Comparison of ENCODE assay signal across 16 cellular contexts in genomic region chr11:72436667-72437066, GRCh38.
"Had no signal": no experiment of that assay in that cellular context is flagged by ENCODE, and none has a peak within 500 bp of the region (broad histone marks: within the 10 kb centered on the region; RNA-seq: fewer than 3 reads in every experiment).

No MANE protein-coding gene starts in this region.

- DNase-seq: activated CD4-positive, alpha-beta T cell treated with anti-CD3 and anti-CD28 coated beads, Interleukin-2, amount 50 U/mL, for 1 hour; activated naive CD4-positive, alpha-beta T cell treated with anti-CD3 and anti-CD28 coated beads, Interleukin-2, amount 10 ng/mL, durations not matched to agents 7 days and 5 days; effector CD8-positive, alpha-beta T cell; kidney; left ventricle myocardium superior; pancreas; retina; stimulated activated CD4-positive, alpha-beta T cell treated with anti-CD3 and anti-CD28 coated beads, Interleukin-4, amount 100 ng/mL, for 1 hour; stimulated activated CD8-positive, alpha-beta memory T cell treated with anti-CD3 and anti-CD28 coated beads, Interleukin-4, amount 100 ng/mL, for 48 hours; stimulated activated naive CD8-positive, alpha-beta T cell treated with anti-CD3 and anti-CD28 coated beads, Interleukin-15, Interleukin-2, amounts not matched to agents 100 U/mL and 50 U/mL, for 24 hours; upper lobe of left lung had no signal

- H3K27me3 ChIP-seq: hepatocyte, pancreas, suprapubic skin, upper lobe of left lung had no signal

- H3K9me3 Mint-ChIP-seq: activated naive CD4-positive, alpha-beta T cell treated with anti-CD3 and anti-CD28 coated beads, Interleukin-2, amount 10 ng/mL, durations not matched to agents 7 days and 5 days; activated T-helper 2 cell treated with anti-CD3 and anti-CD28 coated beads, Interferon-gamma antibody, Interleukin-2, Interleukin-4, amounts not matched to agents 10 μg/mL and 5 μg/mL and 100 μg/mL, durations not matched to agents 14 hours and 24 hours and 36 hours; neural crest cell had no signal

- H3K4me3 ChIP-seq: coronary artery, hepatocyte, pancreas, suprapubic skin, upper lobe of left lung had no signal

- ATAC-seq: left ventricle myocardium superior; pancreas; stimulated activated naive CD8-positive, alpha-beta T cell treated with anti-CD3 and anti-CD28 coated beads, Interleukin-15, Interleukin-2, amounts not matched to agents 100 U/mL and 50 U/mL, for 24 hours had no signal

- H3K27ac ChIP-seq: coronary artery, hepatocyte, pancreas, suprapubic skin, upper lobe of left lung had no signal

- H3K27me3 Mint-ChIP-seq: activated naive CD4-positive, alpha-beta T cell treated with anti-CD3 and anti-CD28 coated beads, Interleukin-2, amount 10 ng/mL, durations not matched to agents 7 days and 5 days had no signal

- H3K36me3 Mint-ChIP-seq: activated naive CD4-positive, alpha-beta T cell treated with anti-CD3 and anti-CD28 coated beads, Interleukin-2, amount 10 ng/mL, durations not matched to agents 7 days and 5 days had no signal

- H3K27ac Mint-ChIP-seq: activated naive CD4-positive, alpha-beta T cell treated with anti-CD3 and anti-CD28 coated beads, Interleukin-2, amount 10 ng/mL, durations not matched to agents 7 days and 5 days; activated T-helper 2 cell treated with anti-CD3 and anti-CD28 coated beads, Interferon-gamma antibody, Interleukin-2, Interleukin-4, amounts not matched to agents 10 μg/mL and 5 μg/mL and 100 μg/mL, durations not matched to agents 14 hours and 24 hours and 36 hours had no signal

- H2AFZ ChIP-seq: hepatocyte had no signal

- H3K36me3 ChIP-seq: pancreas, suprapubic skin, upper lobe of left lung had no signal

- H3K9me3 ChIP-seq: pancreas, suprapubic skin, upper lobe of left lung had no signal

- H3K4me3 Mint-ChIP-seq: activated naive CD4-positive, alpha-beta T cell treated with anti-CD3 and anti-CD28 coated beads, Interleukin-2, amount 10 ng/mL, durations not matched to agents 7 days and 5 days had no signal

- H3K4me2 ChIP-seq: hepatocyte had no signal
